ENCODE assay signal across 16 cellular contexts in genomic region chr1:63902844-63903589, GRCh38.
A peak's percentile ranks its signal among the peaks of the same experiment; 100 is the strongest.
DNase-seq lines count a peak whose midpoint lies in the region; ATAC-seq, FAIRE-seq and TF ChIP-seq lines count a peak whose summit lies in the region.
"Had no signal": no experiment of that assay in that cellular context is flagged by ENCODE, and none has a peak within 500 bp of the region (broad histone marks: within the 10 kb centered on the region; RNA-seq: fewer than 3 reads in every experiment).

No MANE protein-coding gene starts in this region.

- H3K36me3 ChIP-seq in keratinocyte (ENCODE audit: control insufficient read depth in 2 of 2, extremely low read depth in 1 of 2, insufficient read depth in 2 of 2, low read length in 2 of 2) (no peaks in the 10 kb centered on the region), sigmoid colon (no peaks in the 10 kb centered on the region)

- no peak for TF ChIP-seq EP300 in sigmoid colon (IDR thresholded peaks at IDR 0.05)

- no peak overlapping the region for H3K27ac ChIP-seq in keratinocyte (ENCODE audit: control insufficient read depth, insufficient read depth, low read length)
- H3K27ac ChIP-seq in sigmoid colon: no peak overlapping the region

- intact Hi-C loops in sigmoid colon (cut with DNase I): no loop called here

- POLR2A ChIA-PET in WTC11 (lab: Charles Lee): no interaction called here

- ATAC-seq in WTC11: no peak
- ATAC-seq in HG02588 (IDR thresholded peaks at IDR 0.05; ENCODE audit: unreplicated experiment): no peak
- ATAC-seq: natural killer cell, T-cell had no signal

- H3K4me1 ChIP-seq in keratinocyte (ENCODE audit: control insufficient read depth, extremely low read depth, insufficient read depth, low read length) (peaks cover 9% of the 10 kb centered on the region), sigmoid colon (peaks cover 0 to 40% (median 26%) of the 10 kb centered on the region in 4 donors)

- H3K4me3 ChIP-seq in keratinocyte (ENCODE audit: control insufficient read depth in 2 of 3, extremely low read depth in 1 of 3, insufficient read depth in 2 of 3, low read depth in 1 of 3, low read length in 3 of 3): no peak overlapping the region
- H3K4me3 ChIP-seq in sigmoid colon: no peak overlapping the region

- peak; percentile 40 for DNase-seq in AG08395 (ENCODE audit: low spot score)
- peak; percentile 65 for DNase-seq in HT1080 (ENCODE audit: low read depth)
- no peak for DNase-seq in WTC11 (ENCODE audit: low spot score)
- no peak for DNase-seq in keratinocyte (ENCODE audit: low read depth, low spot score)
- no peak for DNase-seq in MV-4-11 (lab: John Stamatoyannopoulos, UW)
- DNase-seq in activated CD4-positive, alpha-beta T cell treated with anti-CD3 and anti-CD28 coated beads for 1 hour: no peak
- no peak for DNase-seq in sigmoid colon
- DNase-seq: activated CD4-positive, alpha-beta T cell treated with anti-CD3 and anti-CD28 coated beads, Interleukin-2, amount 50 U/mL, for 1 hour; activated T-cell treated with anti-CD3 and anti-CD28 coated beads, Interleukin-2, amount 50 U/mL, for 48 hours; effector CD4-positive, alpha-beta T cell; natural killer cell; NCI-H1930; stimulated activated CD4-positive, alpha-beta T cell treated with anti-CD3 and anti-CD28 coated beads, Interleukin-4, amount 100 ng/mL, for 4 hours; stimulated activated naive CD4-positive, alpha-beta T cell; T-cell had no signal

- dilution Hi-C loops in keratinocyte (cut with MboI; ENCODE audit: extremely low pct_ligation_motif_present, low sequenced_read_pairs): no loop called here

- H3K27ac Mint-ChIP-seq in WTC11: peak overlapping the region; percentile 69; the same call in 1 of the 2 replicates
- H3K27ac Mint-ChIP-seq: natural killer cell, T-cell had no signal

- TF ChIP-seq CTCF in WTC11 (IDR thresholded peaks at IDR 0.05): no peak
- TF ChIP-seq CTCF in keratinocyte (optimal IDR thresholded peaks at IDR 0.05 in 1 of 3, IDR thresholded peaks at IDR 0.05 in 1 of 3, conservative IDR thresholded peaks at IDR 0.05 in 1 of 3; ENCODE audit: extremely low read depth in 1 of 3, insufficient read depth in 2 of 3, low read length in 3 of 3): no peak
- TF ChIP-seq CTCF in sigmoid colon (IDR thresholded peaks at IDR 0.05): no peak

- H3K27me3 Mint-ChIP-seq in WTC11 (ENCODE audit: low read depth): no peaks in the 10 kb centered on the region

- no peaks in the 10 kb centered on the region for H3K79me2 ChIP-seq in keratinocyte (ENCODE audit: control insufficient read depth, insufficient read depth, low read length)

- TF ChIP-seq POLR2A in sigmoid colon (IDR thresholded peaks at IDR 0.05): no peak

- WGBS in sigmoid colon, 2 donors: 18 to 49% methylated on average over 4 of the region's 4 CpGs

- no peaks in the 10 kb centered on the region for H3K9me3 Mint-ChIP-seq in WTC11
- H3K9me3 Mint-ChIP-seq: natural killer cell, T-cell had no signal

- peaks cover 73% of the 10 kb centered on the region for H3K4me1 Mint-ChIP-seq in WTC11
- H3K4me1 Mint-ChIP-seq: natural killer cell, T-cell had no signal

- peak overlapping the region; percentile 12 for H3K4me2 ChIP-seq in keratinocyte (ENCODE audit: control insufficient read depth, extremely low read depth, insufficient read depth, low read depth, low read length)

- no peaks in the 10 kb centered on the region for H4K20me1 ChIP-seq in keratinocyte (ENCODE audit: control insufficient read depth, extremely low read depth, insufficient read depth, low read length)

- H3K9me3 ChIP-seq in keratinocyte (ENCODE audit: control insufficient read depth, low read depth, low read length): no peaks in the 10 kb centered on the region
- H3K9me3 ChIP-seq in sigmoid colon: no peaks in the 10 kb centered on the region

- CTCF ChIA-PET in WTC11 (lab: Charles Lee): interaction anchor here (2.9 kb wide), 1 partner anchor 15 kb away, joined by 9 read pairs; no protein-coding TSS in a partner anchor

- H3K27me3 ChIP-seq in keratinocyte (ENCODE audit: control insufficient read depth, extremely low read depth, insufficient read depth, low read length) (no peaks in the 10 kb centered on the region), sigmoid colon (no peaks in the 10 kb centered on the region)

- H3K9ac ChIP-seq in keratinocyte (ENCODE audit: control insufficient read depth, extremely low read depth, insufficient read depth, low read length): no peak overlapping the region

- no peak overlapping the region for H2AFZ ChIP-seq in keratinocyte (ENCODE audit: control insufficient read depth, low read length)

- no peaks in the 10 kb centered on the region for H3K9me1 ChIP-seq in keratinocyte (ENCODE audit: control insufficient read depth, extremely low read depth, insufficient read depth, low read length)

- H3K36me3 Mint-ChIP-seq in WTC11: no peaks in the 10 kb centered on the region
- H3K36me3 Mint-ChIP-seq: natural killer cell, T-cell had no signal

- H3K4me3 Mint-ChIP-seq in WTC11: no peak overlapping the region
- H3K4me3 Mint-ChIP-seq: natural killer cell, T-cell had no signal

- FAIRE-seq in keratinocyte (lab: Jason Lieb, UNC): peak; percentile 93

TF ChIP-seq in WTC11, 78 proteins besides CTCF, POLR2A, EP300 and RAD21:
- TF ChIP-seq CREB1 (CRISPR knock-in tag; IDR thresholded peaks at IDR 0.05): no peak
- TF ChIP-seq USF2 (CRISPR knock-in tag; IDR thresholded peaks at IDR 0.05): peak; percentile 53

Comparison
In these comparisons a context has a peak if more than half of its experiments do, and no peak if none do; other contexts are left out.
1. DNase-seq: peak in AG08395 (single experiment) and HT1080 (single experiment); none in WTC11 (single experiment), keratinocyte (single experiment), MV-4-11 (single experiment), activated CD4-positive, alpha-beta T cell treated with anti-CD3 and anti-CD28 coated beads for 1 hour (single experiment) and sigmoid colon (single experiment).